ENCODE assay signal across 12 cellular contexts in the genomic region with DNA sequence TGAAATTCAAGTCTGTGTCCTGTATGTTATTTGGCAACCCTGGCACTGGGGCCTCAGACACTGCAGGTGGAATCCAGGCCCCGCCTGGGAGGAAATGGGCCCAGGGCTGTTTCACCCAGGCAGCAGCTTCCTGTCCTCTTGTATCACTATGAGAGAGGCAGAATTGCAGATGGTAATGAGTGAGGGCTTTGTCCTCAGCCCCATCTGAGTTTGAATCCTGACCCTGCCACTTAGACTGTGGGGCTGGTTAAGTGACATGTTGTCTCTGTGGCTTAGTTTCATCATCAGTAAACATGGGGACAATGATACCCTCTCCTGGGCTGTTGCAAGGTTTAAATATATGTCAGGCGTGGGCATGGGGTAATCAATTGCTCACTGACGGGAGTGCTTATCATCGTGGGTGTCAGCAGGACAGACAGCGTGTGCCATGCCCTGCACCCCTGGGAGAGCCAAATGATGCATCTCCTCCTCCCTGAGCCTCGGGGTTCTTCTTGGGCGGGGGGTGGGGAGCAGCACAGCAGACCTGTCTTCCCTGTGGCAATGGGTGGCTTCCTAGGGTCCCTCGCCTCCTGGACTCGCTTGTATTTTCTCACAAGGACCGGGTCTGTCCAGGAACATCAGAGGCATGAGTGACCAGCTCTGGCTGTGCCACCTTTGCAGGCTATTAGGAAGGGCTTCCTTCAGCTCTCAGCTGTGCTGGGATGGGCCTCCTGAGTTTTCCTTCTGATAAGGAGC. TPM values are rescaled to one million over a fixed set of nuclear protein-coding genes. Genes with fewer than 3 reads are reported as not detected.
DNase-seq lines count a peak whose midpoint lies in the region; ATAC-seq, FAIRE-seq and TF ChIP-seq lines count a peak whose summit lies in the region.
"Had no signal": no experiment of that assay in that cellular context is flagged by ENCODE, and none has a peak within 500 bp of the region (broad histone marks: within the 10 kb centered on the region; RNA-seq: fewer than 3 reads in every experiment).

No MANE protein-coding gene starts in this region.

- no peaks in the 10 kb centered on the region for H3K9me3 Mint-ChIP-seq in CD4-positive, alpha-beta T cell
- H3K9me3 Mint-ChIP-seq: activated naive CD8-positive, alpha-beta T cell treated with anti-CD3 and anti-CD28 coated beads, Interleukin-2, amount 50 U/mL, for 24 hours had no signal

- no peaks in the 10 kb centered on the region for H3K27me3 Mint-ChIP-seq in CD4-positive, alpha-beta T cell

- H3K9ac ChIP-seq in keratinocyte (ENCODE audit: control insufficient read depth, extremely low read depth, insufficient read depth, low read length), result peak overlapping the region; percentile 41

- FAIRE-seq in GM19239 (lab: Jason Lieb, UNC), result peak; percentile 65
- no peak for FAIRE-seq in keratinocyte (lab: Jason Lieb, UNC)
- FAIRE-seq: TTC549 had no signal

- no peaks in the 10 kb centered on the region for H3K27me3 ChIP-seq in CD4-positive, alpha-beta T cell (ENCODE audit: control insufficient read depth, insufficient read depth, low read length)
- H3K27me3 ChIP-seq in keratinocyte (ENCODE audit: control insufficient read depth, extremely low read depth, insufficient read depth, low read length), result no peaks in the 10 kb centered on the region
- H3K27me3 ChIP-seq: uterus had no signal

- H4K20me1 ChIP-seq in keratinocyte (ENCODE audit: control insufficient read depth, extremely low read depth, insufficient read depth, low read length), result peaks cover 3% of the 10 kb centered on the region

- H3K9me1 ChIP-seq in keratinocyte (ENCODE audit: control insufficient read depth, extremely low read depth, insufficient read depth, low read length), result peaks cover 7% of the 10 kb centered on the region

- no peak overlapping the region for H3K27ac Mint-ChIP-seq in CD4-positive, alpha-beta T cell
- H3K27ac Mint-ChIP-seq: activated naive CD8-positive, alpha-beta T cell treated with anti-CD3 and anti-CD28 coated beads, Interleukin-2, amount 50 U/mL, for 24 hours had no signal

- no peak overlapping the region for H3K4me3 ChIP-seq in keratinocyte (ENCODE audit: control insufficient read depth in 2 of 3, extremely low read depth in 1 of 3, insufficient read depth in 2 of 3, low read depth in 1 of 3, low read length in 3 of 3)
- H3K4me3 ChIP-seq: uterus had no signal

- peaks cover 0 to 1% of the 10 kb centered on the region in 2 experiments for H3K36me3 ChIP-seq in keratinocyte (ENCODE audit: control insufficient read depth in 2 of 2, extremely low read depth in 1 of 2, insufficient read depth in 2 of 2, low read length in 2 of 2)
- H3K36me3 ChIP-seq: uterus had no signal

- intact Hi-C loops in CD4-positive, alpha-beta T cell (cut with DNase I, micrococcal nuclease), result no loop called here

- no peak for TF ChIP-seq CTCF in CD4-positive, alpha-beta T cell (IDR thresholded peaks at IDR 0.05)
- TF ChIP-seq CTCF in keratinocyte (optimal IDR thresholded peaks at IDR 0.05 in 1 of 3, IDR thresholded peaks at IDR 0.05 in 1 of 3, conservative IDR thresholded peaks at IDR 0.05 in 1 of 3; ENCODE audit: extremely low read depth in 1 of 3, insufficient read depth in 2 of 3, low read length in 3 of 3) (no peak), omental fat pad (IDR thresholded peaks at IDR 0.05) (no peak)

- no peaks in the 10 kb centered on the region for H3K9me3 ChIP-seq in CD4-positive, alpha-beta T cell (ENCODE audit: control insufficient read depth, low read length)
- H3K9me3 ChIP-seq in keratinocyte (ENCODE audit: control insufficient read depth, low read depth, low read length), result no peaks in the 10 kb centered on the region
- H3K9me3 ChIP-seq: uterus had no signal

- peaks cover 29% of the 10 kb centered on the region for H3K4me1 ChIP-seq in keratinocyte (ENCODE audit: control insufficient read depth, extremely low read depth, insufficient read depth, low read length)
- H3K4me1 ChIP-seq: uterus had no signal

- no peak for DNase-seq in CD4-positive, alpha-beta T cell
- DNase-seq in GM19239 (ENCODE audit: insufficient read length, low spot score) (peak; percentile 48), SHP77 (lab: John Stamatoyannopoulos, UW) (peak; percentile 23 to 36), keratinocyte (ENCODE audit: low read depth, low spot score) (no peak), DMS 273 (lab: John Stamatoyannopoulos, UW; ENCODE audit: unreplicated experiment) (no peak), omental fat pad (ENCODE audit: low spot score) (no peak), SW 1271 (lab: John Stamatoyannopoulos, UW) (no peak), iPS-NIHi7 (ENCODE audit: extremely low spot score) (no peak)
- DNase-seq: activated naive CD8-positive, alpha-beta T cell treated with anti-CD3 and anti-CD28 coated beads, Interleukin-2, amount 50 U/mL, for 24 hours; NCI-H2107; uterus had no signal

- ATAC-seq in CD4-positive, alpha-beta T cell (ENCODE audit: poor library complexity), result peak; percentile 21
- ATAC-seq in omental fat pad (ENCODE audit: low FRiP score), result no peak
- ATAC-seq: activated naive CD8-positive, alpha-beta T cell treated with anti-CD3 and anti-CD28 coated beads, Interleukin-2, amount 50 U/mL, for 24 hours had no signal

- no peaks in the 10 kb centered on the region for H3K79me2 ChIP-seq in keratinocyte (ENCODE audit: control insufficient read depth, insufficient read depth, low read length)

- no peak overlapping the region for H3K4me3 Mint-ChIP-seq in CD4-positive, alpha-beta T cell
- H3K4me3 Mint-ChIP-seq: activated naive CD8-positive, alpha-beta T cell treated with anti-CD3 and anti-CD28 coated beads, Interleukin-2, amount 50 U/mL, for 24 hours had no signal

- H3K27ac ChIP-seq in CD4-positive, alpha-beta T cell (ENCODE audit: low read depth, low read length), result no peak overlapping the region
- H3K27ac ChIP-seq in keratinocyte (ENCODE audit: control insufficient read depth, insufficient read depth, low read length), result peak overlapping the region; percentile 13
- H3K27ac ChIP-seq: uterus had no signal

- H3K4me2 ChIP-seq in keratinocyte (ENCODE audit: control insufficient read depth, extremely low read depth, insufficient read depth, low read depth, low read length), result peak overlapping the region; percentile 62

- dilution Hi-C loops in keratinocyte (cut with MboI; ENCODE audit: extremely low pct_ligation_motif_present, low sequenced_read_pairs), result no loop called here

- no peaks in the 10 kb centered on the region for H3K4me1 Mint-ChIP-seq in CD4-positive, alpha-beta T cell (ENCODE audit: low read depth)

- no peaks in the 10 kb centered on the region for H3K36me3 Mint-ChIP-seq in CD4-positive, alpha-beta T cell (ENCODE audit: low read depth)

- CTCF ChIA-PET in CD4-positive, alpha-beta T cell (lab: Charles Lee), result no interaction called here

- no peak overlapping the region for H2AFZ ChIP-seq in keratinocyte (ENCODE audit: control insufficient read depth, low read length)

- POLR2A ChIA-PET in CD4-positive, alpha-beta T cell (lab: Charles Lee), result no interaction called here

RNA-seq across cellular contexts. Expression of gene ARHGEF10L, which starts 42.1 kb away (rescaled TPM):
- total RNA-seq in CD4-positive, alpha-beta T cell, result under 1 TPM; 0.11 to 0.22 TPM
- 2.4 to 5.1 TPM (median 2.8 TPM) in 3 replicates for polyA plus RNA-seq in keratinocyte
- 7.3 TPM for polyA plus RNA-seq in keratinocyte (2011; ENCODE audit: low read depth)
- polyA plus RNA-seq in keratinocyte (2011; cell fraction: cytosol; rRNA removed), result 2.2 and 4.3 TPM in 2 replicates
- polyA plus RNA-seq in keratinocyte (2011; cell fraction: nucleus; rRNA removed), result 6.9 and 9.2 TPM in 2 replicates
- 3.7 and 23.1 TPM in 2 replicates for polyA plus RNA-seq in keratinocyte (2012; ENCODE audit: low replicate concordance)
- 6.2 to 11.5 TPM (median 9.0 TPM) in 3 replicates for polyA minus RNA-seq in keratinocyte
- 8.6 TPM for polyA minus RNA-seq in keratinocyte (2011; cell fraction: cytosol; rRNA and poly(A)+ RNA removed)
- polyA minus RNA-seq in keratinocyte (2011; cell fraction: nucleus; rRNA and poly(A)+ RNA removed), result 13.2 and 16.2 TPM in 2 replicates
- 10 to 100 TPM; 17.3 to 59.0 (median 39.9) TPM for total RNA-seq in omental fat pad

Comparison
In these comparisons a context has a peak if more than half of its experiments do, and no peak if none do; other contexts are left out.
1. DNase-seq: peak in GM19239 (single experiment) and SHP77 (2 of 2); none in CD4-positive, alpha-beta T cell (0 of 10), keratinocyte (single experiment), DMS 273 (single experiment), omental fat pad (single experiment), SW 1271 (0 of 2) and iPS-NIHi7 (single experiment).
2. RNA of gene ARHGEF10L, which starts 42.1 kb away (total RNA-seq): 17.3 to 59.0 TPM in omental fat pad; 0.11 to 0.22 TPM in CD4-positive, alpha-beta T cell; every median in the first group is over 10 times any median in the second.